7 cellular contexts compared by ENCODE assay signal in the genomic region with DNA sequence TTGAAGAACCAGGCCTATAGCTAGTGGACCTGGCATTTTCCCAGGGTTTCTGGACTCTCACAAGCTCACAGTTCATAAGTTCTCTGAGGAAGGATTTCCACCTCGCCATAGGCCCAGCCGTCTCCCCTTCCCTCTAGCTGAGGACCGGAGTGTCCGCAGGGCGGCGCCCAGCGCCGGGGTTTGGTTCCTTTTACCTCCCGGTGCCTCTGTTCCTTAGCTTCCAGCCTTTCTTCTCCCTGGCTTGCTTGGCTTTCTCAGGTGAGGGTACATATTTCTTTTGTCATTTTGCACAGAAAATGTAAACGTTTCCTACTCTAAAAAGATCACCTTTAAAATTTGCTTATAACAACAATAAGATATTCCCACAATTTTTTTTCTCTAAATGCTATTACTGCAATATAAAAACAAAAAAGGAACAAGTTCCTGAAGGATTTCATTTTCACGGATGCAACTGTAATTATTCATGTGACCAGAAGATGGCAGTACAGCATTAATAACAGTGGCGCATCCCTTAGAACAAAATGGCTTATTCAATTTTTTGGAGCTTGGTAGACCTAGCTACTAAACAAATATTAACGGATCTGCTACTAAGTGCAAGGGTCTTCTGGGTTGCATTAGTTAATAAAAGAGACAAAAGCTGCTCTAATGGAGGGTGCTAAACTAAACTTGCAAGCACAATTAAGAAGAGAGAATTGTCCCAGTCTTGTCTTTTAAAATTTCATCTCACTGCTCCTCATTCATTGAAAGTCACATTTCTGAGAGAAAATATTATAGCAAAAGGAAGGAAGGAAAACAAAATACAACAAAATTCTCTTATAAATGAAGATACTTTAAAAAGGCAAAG.
DNase-seq lines count a peak whose midpoint lies in the region; ATAC-seq and FAIRE-seq lines count a peak whose summit lies in the region.

No MANE protein-coding gene starts in this region.

- peak; percentile 92 for FAIRE-seq in TTC549 (lab: Jason Lieb, UNC)
- FAIRE-seq in frontal cortex (lab: Jason Lieb, UNC): peak; percentile 89

- intact Hi-C loops in posterior cingulate gyrus (cut with DNase I): loop anchor here (2.0 kb wide), 1 partner anchor 952 kb away; no protein-coding TSS in a partner anchor

- DNase-seq in EH (ENCODE audit: low read depth): peak; percentile 62
- peak; percentile 49 to 88 (median 67) for DNase-seq in NCI-H1417 (lab: John Stamatoyannopoulos, UW)
- DNase-seq in frontal cortex (ENCODE audit: low spot score in 2 of 2): peak in 1 of 2 donors; percentile 17
- DNase-seq in posterior cingulate gyrus: peak in 9 of 10 donors; percentile 26 to 95 (median 66)
- no peak for DNase-seq in mesenteric fat pad (ENCODE audit: low spot score)

- peak; percentile 49 for ATAC-seq in GM21786 (IDR thresholded peaks at IDR 0.05; ENCODE audit: unreplicated experiment)
